ENCODE assay signal across 1 cellular context in the genomic region with DNA sequence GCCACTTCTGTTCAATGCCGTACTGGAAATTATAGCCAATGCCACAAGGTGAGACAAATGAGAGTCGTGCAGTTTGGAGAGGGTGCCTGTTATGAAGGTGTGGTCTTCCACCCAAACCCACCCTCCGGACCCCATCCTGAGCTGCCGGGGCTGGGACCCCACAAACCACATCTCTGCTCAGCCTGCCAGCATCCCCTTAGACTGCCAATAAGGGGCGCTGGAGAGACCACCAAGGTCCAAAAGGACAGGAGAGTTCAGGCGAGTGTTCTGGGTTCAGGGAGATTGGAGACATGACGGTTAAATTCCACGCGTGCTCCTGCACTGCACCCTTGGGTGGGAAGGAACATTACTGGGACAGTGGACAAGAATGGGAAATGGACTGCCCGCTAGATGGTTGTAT.
TF ChIP-seq lines count a peak whose summit lies in the region.

No MANE protein-coding gene starts in this region.

TF ChIP-seq in GM23338, 12 proteins besides CTCF, POLR2A, EP300 and RAD21 (continued from another document):
- TF ChIP-seq, protein P1, sequence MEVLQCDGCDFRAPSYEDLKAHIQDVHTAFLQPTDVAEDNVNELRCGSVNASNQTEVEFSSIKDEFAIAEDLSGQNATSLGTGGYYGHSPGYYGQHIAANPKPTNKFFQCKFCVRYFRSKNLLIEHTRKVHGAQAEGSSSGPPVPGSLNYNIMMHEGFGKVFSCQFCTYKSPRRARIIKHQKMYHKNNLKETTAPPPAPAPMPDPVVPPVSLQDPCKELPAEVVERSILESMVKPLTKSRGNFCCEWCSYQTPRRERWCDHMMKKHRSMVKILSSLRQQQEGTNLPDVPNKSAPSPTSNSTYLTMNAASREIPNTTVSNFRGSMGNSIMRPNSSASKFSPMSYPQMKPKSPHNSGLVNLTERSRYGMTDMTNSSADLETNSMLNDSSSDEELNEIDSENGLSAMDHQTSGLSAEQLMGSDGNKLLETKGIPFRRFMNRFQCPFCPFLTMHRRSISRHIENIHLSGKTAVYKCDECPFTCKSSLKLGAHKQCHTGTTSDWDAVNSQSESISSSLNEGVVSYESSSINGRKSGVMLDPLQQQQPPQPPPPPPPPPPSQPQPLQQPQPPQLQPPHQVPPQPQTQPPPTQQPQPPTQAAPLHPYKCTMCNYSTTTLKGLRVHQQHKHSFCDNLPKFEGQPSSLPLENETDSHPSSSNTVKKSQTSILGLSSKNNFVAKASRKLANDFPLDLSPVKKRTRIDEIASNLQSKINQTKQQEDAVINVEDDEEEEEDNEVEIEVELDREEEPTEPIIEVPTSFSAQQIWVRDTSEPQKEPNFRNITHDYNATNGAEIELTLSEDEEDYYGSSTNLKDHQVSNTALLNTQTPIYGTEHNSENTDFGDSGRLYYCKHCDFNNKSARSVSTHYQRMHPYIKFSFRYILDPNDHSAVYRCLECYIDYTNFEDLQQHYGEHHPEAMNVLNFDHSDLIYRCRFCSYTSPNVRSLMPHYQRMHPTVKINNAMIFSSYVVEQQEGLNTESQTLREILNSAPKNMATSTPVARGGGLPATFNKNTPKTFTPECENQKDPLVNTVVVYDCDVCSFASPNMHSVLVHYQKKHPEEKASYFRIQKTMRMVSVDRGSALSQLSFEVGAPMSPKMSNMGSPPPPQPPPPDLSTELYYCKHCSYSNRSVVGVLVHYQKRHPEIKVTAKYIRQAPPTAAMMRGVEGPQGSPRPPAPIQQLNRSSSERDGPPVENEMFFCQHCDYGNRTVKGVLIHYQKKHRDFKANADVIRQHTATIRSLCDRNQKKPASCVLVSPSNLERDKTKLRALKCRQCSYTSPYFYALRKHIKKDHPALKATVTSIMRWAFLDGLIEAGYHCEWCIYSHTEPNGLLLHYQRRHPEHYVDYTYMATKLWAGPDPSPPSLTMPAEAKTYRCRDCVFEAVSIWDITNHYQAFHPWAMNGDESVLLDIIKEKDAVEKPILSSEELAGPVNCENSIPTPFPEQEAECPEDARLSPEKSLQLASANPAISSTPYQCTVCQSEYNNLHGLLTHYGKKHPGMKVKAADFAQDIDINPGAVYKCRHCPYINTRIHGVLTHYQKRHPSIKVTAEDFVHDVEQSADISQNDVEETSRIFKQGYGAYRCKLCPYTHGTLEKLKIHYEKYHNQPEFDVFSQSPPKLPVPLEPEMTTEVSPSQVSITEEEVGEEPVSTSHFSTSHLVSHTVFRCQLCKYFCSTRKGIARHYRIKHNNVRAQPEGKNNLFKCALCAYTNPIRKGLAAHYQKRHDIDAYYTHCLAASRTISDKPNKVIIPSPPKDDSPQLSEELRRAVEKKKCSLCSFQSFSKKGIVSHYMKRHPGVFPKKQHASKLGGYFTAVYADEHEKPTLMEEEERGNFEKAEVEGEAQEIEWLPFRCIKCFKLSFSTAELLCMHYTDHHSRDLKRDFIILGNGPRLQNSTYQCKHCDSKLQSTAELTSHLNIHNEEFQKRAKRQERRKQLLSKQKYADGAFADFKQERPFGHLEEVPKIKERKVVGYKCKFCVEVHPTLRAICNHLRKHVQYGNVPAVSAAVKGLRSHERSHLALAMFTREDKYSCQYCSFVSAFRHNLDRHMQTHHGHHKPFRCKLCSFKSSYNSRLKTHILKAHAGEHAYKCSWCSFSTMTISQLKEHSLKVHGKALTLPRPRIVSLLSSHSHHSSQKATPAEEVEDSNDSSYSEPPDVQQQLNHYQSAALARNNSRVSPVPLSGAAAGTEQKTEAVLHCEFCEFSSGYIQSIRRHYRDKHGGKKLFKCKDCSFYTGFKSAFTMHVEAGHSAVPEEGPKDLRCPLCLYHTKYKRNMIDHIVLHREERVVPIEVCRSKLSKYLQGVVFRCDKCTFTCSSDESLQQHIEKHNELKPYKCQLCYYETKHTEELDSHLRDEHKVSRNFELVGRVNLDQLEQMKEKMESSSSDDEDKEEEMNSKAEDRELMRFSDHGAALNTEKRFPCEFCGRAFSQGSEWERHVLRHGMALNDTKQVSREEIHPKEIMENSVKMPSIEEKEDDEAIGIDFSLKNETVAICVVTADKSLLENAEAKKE (CRISPR knock-in tag; IDR thresholded peaks at IDR 0.05), result no peak
- no peak for TF ChIP-seq ZNF331 (CRISPR knock-in tag; IDR thresholded peaks at IDR 0.05; ENCODE audit: low read depth)
- no peak for TF ChIP-seq EZH2phosphoT487 (IDR thresholded peaks at IDR 0.05; ENCODE audit: unreplicated experiment)
- TF ChIP-seq EZH2 (IDR thresholded peaks at IDR 0.05; ENCODE audit: low read depth, unreplicated experiment), result no peak
- no peak for TF ChIP-seq JUNB (IDR thresholded peaks at IDR 0.05; ENCODE audit: unreplicated experiment)
- TF ChIP-seq, protein P2, sequence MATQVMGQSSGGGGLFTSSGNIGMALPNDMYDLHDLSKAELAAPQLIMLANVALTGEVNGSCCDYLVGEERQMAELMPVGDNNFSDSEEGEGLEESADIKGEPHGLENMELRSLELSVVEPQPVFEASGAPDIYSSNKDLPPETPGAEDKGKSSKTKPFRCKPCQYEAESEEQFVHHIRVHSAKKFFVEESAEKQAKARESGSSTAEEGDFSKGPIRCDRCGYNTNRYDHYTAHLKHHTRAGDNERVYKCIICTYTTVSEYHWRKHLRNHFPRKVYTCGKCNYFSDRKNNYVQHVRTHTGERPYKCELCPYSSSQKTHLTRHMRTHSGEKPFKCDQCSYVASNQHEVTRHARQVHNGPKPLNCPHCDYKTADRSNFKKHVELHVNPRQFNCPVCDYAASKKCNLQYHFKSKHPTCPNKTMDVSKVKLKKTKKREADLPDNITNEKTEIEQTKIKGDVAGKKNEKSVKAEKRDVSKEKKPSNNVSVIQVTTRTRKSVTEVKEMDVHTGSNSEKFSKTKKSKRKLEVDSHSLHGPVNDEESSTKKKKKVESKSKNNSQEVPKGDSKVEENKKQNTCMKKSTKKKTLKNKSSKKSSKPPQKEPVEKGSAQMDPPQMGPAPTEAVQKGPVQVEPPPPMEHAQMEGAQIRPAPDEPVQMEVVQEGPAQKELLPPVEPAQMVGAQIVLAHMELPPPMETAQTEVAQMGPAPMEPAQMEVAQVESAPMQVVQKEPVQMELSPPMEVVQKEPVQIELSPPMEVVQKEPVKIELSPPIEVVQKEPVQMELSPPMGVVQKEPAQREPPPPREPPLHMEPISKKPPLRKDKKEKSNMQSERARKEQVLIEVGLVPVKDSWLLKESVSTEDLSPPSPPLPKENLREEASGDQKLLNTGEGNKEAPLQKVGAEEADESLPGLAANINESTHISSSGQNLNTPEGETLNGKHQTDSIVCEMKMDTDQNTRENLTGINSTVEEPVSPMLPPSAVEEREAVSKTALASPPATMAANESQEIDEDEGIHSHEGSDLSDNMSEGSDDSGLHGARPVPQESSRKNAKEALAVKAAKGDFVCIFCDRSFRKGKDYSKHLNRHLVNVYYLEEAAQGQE (IDR thresholded peaks at IDR 0.05; ENCODE audit: unreplicated experiment), result no peak
